ENCODE assay signal across 7 cellular contexts in the genomic region with DNA sequence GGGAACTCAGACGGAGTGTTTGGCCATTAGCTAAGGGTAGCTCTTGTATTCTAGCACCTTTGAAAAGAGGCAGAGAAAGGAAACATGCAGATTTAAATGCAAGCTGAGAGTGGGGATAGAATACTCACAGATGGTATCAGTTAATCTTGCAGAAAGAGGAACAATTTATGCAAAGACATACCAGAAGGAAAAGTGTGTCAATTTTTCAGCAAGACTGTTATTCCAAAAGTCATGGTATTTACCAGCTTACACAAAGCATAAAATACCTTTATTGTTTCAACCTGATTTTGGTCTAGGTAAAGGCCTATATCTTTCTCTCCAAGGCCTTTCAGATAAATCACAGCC. TPM values are rescaled to one million over a fixed set of nuclear protein-coding genes. Genes with fewer than 3 reads are reported as not detected.
DNase-seq lines count a peak whose midpoint lies in the region; ATAC-seq lines count a peak whose summit lies in the region.

No MANE protein-coding gene starts in this region.

- H3K4me1 ChIP-seq in subcutaneous abdominal adipose tissue (ENCODE audit: control insufficient read depth in 5 of 5, insufficient read depth in 5 of 5, low read length in 5 of 5) = peaks cover 1 to 11% (median 7%) of the 10 kb centered on the region in 5 donors

- H3K27me3 Mint-ChIP-seq in activated CD4-positive, alpha-beta memory T cell treated with anti-CD3 and anti-CD28 coated beads, Interleukin-2, amount 10 ng/mL, durations not matched to agents 7 days and 5 days = peaks cover 20% of the 10 kb centered on the region

- H3K9me3 ChIP-seq in iPS-18c (ENCODE audit: control insufficient read depth, insufficient read depth, low read length) (no peaks in the 10 kb centered on the region), subcutaneous abdominal adipose tissue (ENCODE audit: control insufficient read depth in 5 of 5, low read length in 5 of 5) (no peaks in the 10 kb centered on the region)

- no peaks in the 10 kb centered on the region for H3K36me3 Mint-ChIP-seq in activated CD4-positive, alpha-beta memory T cell treated with anti-CD3 and anti-CD28 coated beads, Interleukin-2, amount 10 ng/mL, durations not matched to agents 7 days and 5 days (ENCODE audit: low read depth)

- peak overlapping the region; percentile 78 for H3K4me3 Mint-ChIP-seq in activated CD4-positive, alpha-beta memory T cell treated with anti-CD3 and anti-CD28 coated beads, Interleukin-2, amount 10 ng/mL, durations not matched to agents 7 days and 5 days

- no peak overlapping the region for H3K27ac ChIP-seq in subcutaneous abdominal adipose tissue (ENCODE audit: low read depth, low read length)

- DNase-seq in activated CD4-positive, alpha-beta memory T cell treated with anti-CD3 and anti-CD28 coated beads, Interleukin-2, amount 10 ng/mL, durations not matched to agents 7 days and 5 days = no peak
- DNase-seq in dermis blood vessel endothelial cell = no peak
- no peak for DNase-seq in Kasumi-1 (lab: John Stamatoyannopoulos, UW)

- peak; percentile 38 for ATAC-seq in HG02642 (IDR thresholded peaks at IDR 0.05; ENCODE audit: poor library complexity, unreplicated experiment)
- ATAC-seq in GM18502 (IDR thresholded peaks at IDR 0.05; ENCODE audit: poor library complexity, unreplicated experiment) = no peak

- H3K27ac Mint-ChIP-seq in activated CD4-positive, alpha-beta memory T cell treated with anti-CD3 and anti-CD28 coated beads, Interleukin-2, amount 10 ng/mL, durations not matched to agents 7 days and 5 days = no peak overlapping the region

- H3K9ac ChIP-seq in subcutaneous abdominal adipose tissue (ENCODE audit: low read length in 5 of 5) = peak overlapping the region in 3 of 5 donors; percentile 62 to 81 (median 78)

- no peaks in the 10 kb centered on the region for H3K36me3 ChIP-seq in subcutaneous abdominal adipose tissue (ENCODE audit: control insufficient read depth in 5 of 5, insufficient read depth in 5 of 5, low read length in 5 of 5)

- POLR2A ChIA-PET in activated CD4-positive, alpha-beta memory T cell treated with anti-CD3 and anti-CD28 coated beads, Interleukin-2, amount 10 ng/mL, durations not matched to agents 7 days and 5 days (lab: Charles Lee) = interaction anchor here (0.8 to 1.0 kb wide), 3 partner anchors 78 to 99 kb away, joined by 3 read pairs; no protein-coding TSS in a partner anchor

- CTCF ChIA-PET in activated CD4-positive, alpha-beta memory T cell treated with anti-CD3 and anti-CD28 coated beads, Interleukin-2, amount 10 ng/mL, durations not matched to agents 7 days and 5 days (lab: Charles Lee) = interaction anchor here (0.6 to 3.2 kb wide), 6 partner anchors 10 to 1252 kb away, joined by 3 to 20 read pairs (median 3); no protein-coding TSS in a partner anchor

- H3K9me3 Mint-ChIP-seq in activated CD4-positive, alpha-beta memory T cell treated with anti-CD3 and anti-CD28 coated beads, Interleukin-2, amount 10 ng/mL, durations not matched to agents 7 days and 5 days = no peaks in the 10 kb centered on the region

- no peaks in the 10 kb centered on the region for H3K27me3 ChIP-seq in subcutaneous abdominal adipose tissue (ENCODE audit: control insufficient read depth in 5 of 5, insufficient read depth in 4 of 5, low read length in 5 of 5)

- peaks cover 12% of the 10 kb centered on the region for H3K4me1 Mint-ChIP-seq in activated CD4-positive, alpha-beta memory T cell treated with anti-CD3 and anti-CD28 coated beads, Interleukin-2, amount 10 ng/mL, durations not matched to agents 7 days and 5 days

- peak overlapping the region; percentile 72; the same call in 1 of the 2 replicates for H3K4me3 ChIP-seq in iPS-18c (ENCODE audit: insufficient read depth, low read depth, low read length)
- peak overlapping the region; percentile 76 to 90 (median 79) for H3K4me3 ChIP-seq in subcutaneous abdominal adipose tissue (ENCODE audit: low read depth in 1 of 5, low read length in 5 of 5)

RNA-seq across cellular contexts. Expression of gene SLC2A12, which starts 0.3 kb away (rescaled TPM):
- under 1 TPM; 0.13 to 0.20 TPM for total RNA-seq in activated CD4-positive, alpha-beta memory T cell treated with anti-CD3 and anti-CD28 coated beads, Interleukin-2, amount 10 ng/mL, durations not matched to agents 7 days and 5 days
- 34.9 and 43.1 TPM in 2 replicates for total RNA-seq in dermis blood vessel endothelial cell

Comparison
In these comparisons a context has a peak if more than half of its experiments do, and no peak if none do; other contexts are left out.
1. RNA of gene SLC2A12, which starts 0.3 kb away (total RNA-seq): 34.9 to 43.1 TPM in dermis blood vessel endothelial cell; 0.13 to 0.20 TPM in activated CD4-positive, alpha-beta memory T cell treated with anti-CD3 and anti-CD28 coated beads, Interleukin-2, amount 10 ng/mL, durations not matched to agents 7 days and 5 days; every median in the first group is over 10 times any median in the second.